ENCODE assay signal across 8 cellular contexts in the genomic region with DNA sequence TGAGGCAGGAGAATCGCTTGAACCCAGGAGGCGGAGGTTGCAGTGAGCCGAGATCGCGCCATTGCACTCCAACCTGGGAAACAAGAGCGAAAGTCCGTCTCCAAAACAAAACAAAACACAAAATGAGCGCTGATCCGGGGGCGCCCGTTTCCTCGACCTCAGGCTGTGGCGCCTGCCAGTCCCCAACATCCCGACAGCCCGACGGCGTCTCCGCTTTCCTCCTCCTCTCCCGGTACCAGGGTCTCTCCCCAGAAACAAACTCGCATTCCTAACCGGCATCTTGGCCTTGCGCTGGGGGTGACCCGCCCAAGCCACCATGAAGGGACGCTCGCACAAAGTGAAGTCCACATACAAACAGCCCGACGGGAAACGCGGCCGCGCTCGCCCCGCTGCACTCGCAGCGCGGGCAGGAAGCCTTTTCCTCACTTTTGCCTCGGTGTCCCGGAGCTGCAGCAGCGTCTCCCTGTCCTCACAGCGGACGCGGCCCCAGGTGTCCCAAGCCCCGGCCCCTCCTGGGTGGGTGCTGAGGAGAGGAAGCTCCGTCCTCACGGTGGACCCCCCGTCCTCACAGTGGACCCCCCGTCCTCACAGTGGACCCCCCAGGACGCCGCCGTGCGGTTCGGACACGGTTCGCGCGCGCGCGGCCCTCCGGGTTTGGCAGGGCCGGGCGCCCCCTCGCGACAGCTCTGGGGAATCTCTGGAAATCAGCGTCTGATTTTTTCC. TPM values are rescaled to one million over a fixed set of nuclear protein-coding genes. Genes with fewer than 3 reads are reported as not detected.
DNase-seq lines count a peak whose midpoint lies in the region; TF ChIP-seq lines count a peak whose summit lies in the region.
"Not testable (repeated sequence)": the region's sequence is repeated elsewhere in the genome, so short reads cannot be mapped to it uniquely, and the experiment has no call there.
"Had no signal": no experiment of that assay in that cellular context is flagged by ENCODE, and none has a peak within 500 bp of the region (broad histone marks: within the 10 kb centered on the region; RNA-seq: fewer than 3 reads in every experiment).

No MANE protein-coding gene starts in this region.

- peak; percentile 82 for TF ChIP-seq CTCF in VCaP (conservative IDR thresholded peaks at IDR 0.05)
- TF ChIP-seq CTCF in fibroblast of villous mesenchyme (IDR thresholded peaks at IDR 0.05; ENCODE audit: insufficient read depth, low read depth, low read length) = peak; percentile 64
- peak in 7 of 11 experiments; percentile 12 to 65 (median 63) for TF ChIP-seq CTCF in spleen (IDR thresholded peaks at IDR 0.05 in 8 of 11, conservative IDR thresholded peaks at IDR 0.05 in 3 of 11)

- H2AFZ ChIP-seq in mesenchymal stem cell (ENCODE audit: low read depth, low read length) = peak overlapping the region; percentile 85

- peak overlapping the region; percentile 72 for H3K4me2 ChIP-seq in mesenchymal stem cell (ENCODE audit: low read length, poor library complexity, severe bottlenecking)

- H2BK5ac ChIP-seq in mesenchymal stem cell (ENCODE audit: low read depth, low read length, poor library complexity, severe bottlenecking) = not testable (repeated sequence)

- not testable (repeated sequence) for H4K8ac ChIP-seq in mesenchymal stem cell (ENCODE audit: low read length)

- H3K27ac ChIP-seq in VCaP; mesenchymal stem cell (ENCODE audit: low read length, poor library complexity, severe bottlenecking); spleen: not testable (repeated sequence)

- 7% methylated on average over 48 of the region's 65 CpGs for WGBS in mesenchymal stem cell
- 4 to 15% (median 8%) methylated on average over 39 to 65 of the region's 65 CpGs for WGBS in spleen, 5 donors

- H3K18ac ChIP-seq in mesenchymal stem cell (ENCODE audit: low read depth in 1 of 2, low read length in 2 of 2) = peak overlapping the region in 1 of 2 experiments; percentile 21

- not testable (repeated sequence) for H3K27me3 ChIP-seq in mesenchymal stem cell (ENCODE audit: control insufficient read depth in 1 of 2, insufficient read depth in 1 of 2, low read length in 2 of 2)
- H3K27me3 ChIP-seq in spleen (replicated peaks in 1 of 7) = peaks cover 0 to 57% (median 0%) of the 10 kb centered on the region in 7 donors

- DNase-seq in GM04504 (ENCODE audit: low read depth) (peak; percentile 10), NCI-H146 (lab: John Stamatoyannopoulos, UW) (peak; percentile 74), amniotic epithelial cell (ENCODE audit: low read depth) (peak; percentile 30), fibroblast of villous mesenchyme (ENCODE audit: low read depth) (peak; percentile 58), mesenchymal stem cell (peak; percentile 59)
- not testable (repeated sequence) for DNase-seq in spleen

- H3K14ac ChIP-seq in mesenchymal stem cell (ENCODE audit: low read length in 2 of 2) = not testable (repeated sequence)

- not testable (repeated sequence) for H2BK12ac ChIP-seq in mesenchymal stem cell (ENCODE audit: low read length in 2 of 2)

- not testable (repeated sequence) for H3K9me3 ChIP-seq in mesenchymal stem cell (ENCODE audit: control insufficient read depth, low read length); spleen

- H2AK5ac ChIP-seq in mesenchymal stem cell (ENCODE audit: low read length, severe bottlenecking) = not testable (repeated sequence)

- not testable (repeated sequence) for H3K36me3 ChIP-seq in mesenchymal stem cell (ENCODE audit: control insufficient read depth in 1 of 2, insufficient read depth in 2 of 2, low read depth in 1 of 2, low read length in 2 of 2); spleen

- H3K9ac ChIP-seq in mesenchymal stem cell (ENCODE audit: low read length) = peak overlapping the region; percentile 60

- H2BK120ac ChIP-seq in mesenchymal stem cell (ENCODE audit: low read depth, low read length) = not testable (repeated sequence)

- not testable (repeated sequence) for TF ChIP-seq POLR2A in spleen (IDR thresholded peaks at IDR 0.05)

- H2BK15ac ChIP-seq in mesenchymal stem cell (ENCODE audit: low read depth, poor library complexity, severe bottlenecking) = not testable (repeated sequence)

- H3K4me3 ChIP-seq in fibroblast of villous mesenchyme (ENCODE audit: low read depth, low read length) (peak overlapping the region; percentile 65), mesenchymal stem cell (ENCODE audit: insufficient read depth in 1 of 2, low read depth in 1 of 2, low read length in 2 of 2) (peak overlapping the region; percentile 55 to 75), spleen (peak overlapping the region; percentile 20 to 74 (median 38))

- not testable (repeated sequence) for H3K79me1 ChIP-seq in mesenchymal stem cell (replicated peaks; ENCODE audit: low read length, poor library complexity, severe bottlenecking)

- H3K4me1 ChIP-seq in mesenchymal stem cell (ENCODE audit: control insufficient read depth, insufficient read depth, low read depth, low read length) = not testable (repeated sequence)
- H3K4me1 ChIP-seq in spleen = peaks cover 0 to 23% (median 15%) of the 10 kb centered on the region in 6 donors

- not testable (repeated sequence) for H4K91ac ChIP-seq in mesenchymal stem cell (ENCODE audit: low read length)

- H3K4ac ChIP-seq in mesenchymal stem cell (ENCODE audit: low read depth in 1 of 2, low read length in 2 of 2) = not testable (repeated sequence)

- not testable (repeated sequence) for H3K23ac ChIP-seq in mesenchymal stem cell (ENCODE audit: low read length in 2 of 2)

- intact Hi-C loops in spleen (cut with DNase I; ENCODE audit: low total_unique reads) = not testable (repeated sequence)

RNA-seq across cellular contexts. Expression of gene TUBB8, which starts 24.6 kb away (rescaled TPM):
- under 0.01 TPM in 1 of 2 replicates, not detected in the other for total RNA-seq in fibroblast of villous mesenchyme
- polyA plus RNA-seq in mesenchymal stem cell (2013, experiment 1 of 2) = 0.11 TPM
- 0.11 TPM for polyA plus RNA-seq in mesenchymal stem cell (2013, experiment 2 of 2)
- 1 to 10 TPM in 1 of 7 donors, under 1 TPM in 1, not detected in 5; 0.60 to 1.7 TPM for total RNA-seq in spleen
- under 1 TPM in 2 of 3 donors, not detected in 1; 0.03 to 0.76 TPM for polyA plus RNA-seq in spleen
- total RNA-seq: occipital lobe had no signal
